Comparison of ENCODE assay signal across 1 cellular context in the genomic region with DNA sequence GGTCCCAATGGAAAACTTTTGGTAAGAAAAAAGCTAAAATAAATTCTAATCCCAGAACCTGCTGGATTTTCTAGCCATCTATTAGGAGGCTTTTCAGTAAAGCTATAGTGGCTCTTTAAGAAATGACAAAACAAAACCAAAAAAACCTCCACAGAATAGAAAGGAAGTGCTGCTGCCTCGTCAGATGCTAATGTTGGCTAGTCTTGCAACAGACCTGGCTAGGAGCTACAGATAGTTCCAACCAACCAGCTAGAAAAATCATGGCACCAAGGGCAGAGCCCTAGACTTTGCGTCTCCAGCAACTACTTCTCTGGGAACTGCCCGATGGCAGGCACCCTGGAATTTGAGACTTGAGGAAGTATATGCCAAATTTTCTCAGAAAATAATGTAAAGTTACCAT.
TF ChIP-seq lines count a peak whose summit lies in the region.

No MANE protein-coding gene starts in this region.

TF ChIP-seq in GM23338, 12 proteins besides CTCF, POLR2A, EP300 and RAD21 (continued from another document):
- TF ChIP-seq EZH2phosphoT487 (IDR thresholded peaks at IDR 0.05; ENCODE audit: unreplicated experiment), result no peak
- TF ChIP-seq, protein P1, sequence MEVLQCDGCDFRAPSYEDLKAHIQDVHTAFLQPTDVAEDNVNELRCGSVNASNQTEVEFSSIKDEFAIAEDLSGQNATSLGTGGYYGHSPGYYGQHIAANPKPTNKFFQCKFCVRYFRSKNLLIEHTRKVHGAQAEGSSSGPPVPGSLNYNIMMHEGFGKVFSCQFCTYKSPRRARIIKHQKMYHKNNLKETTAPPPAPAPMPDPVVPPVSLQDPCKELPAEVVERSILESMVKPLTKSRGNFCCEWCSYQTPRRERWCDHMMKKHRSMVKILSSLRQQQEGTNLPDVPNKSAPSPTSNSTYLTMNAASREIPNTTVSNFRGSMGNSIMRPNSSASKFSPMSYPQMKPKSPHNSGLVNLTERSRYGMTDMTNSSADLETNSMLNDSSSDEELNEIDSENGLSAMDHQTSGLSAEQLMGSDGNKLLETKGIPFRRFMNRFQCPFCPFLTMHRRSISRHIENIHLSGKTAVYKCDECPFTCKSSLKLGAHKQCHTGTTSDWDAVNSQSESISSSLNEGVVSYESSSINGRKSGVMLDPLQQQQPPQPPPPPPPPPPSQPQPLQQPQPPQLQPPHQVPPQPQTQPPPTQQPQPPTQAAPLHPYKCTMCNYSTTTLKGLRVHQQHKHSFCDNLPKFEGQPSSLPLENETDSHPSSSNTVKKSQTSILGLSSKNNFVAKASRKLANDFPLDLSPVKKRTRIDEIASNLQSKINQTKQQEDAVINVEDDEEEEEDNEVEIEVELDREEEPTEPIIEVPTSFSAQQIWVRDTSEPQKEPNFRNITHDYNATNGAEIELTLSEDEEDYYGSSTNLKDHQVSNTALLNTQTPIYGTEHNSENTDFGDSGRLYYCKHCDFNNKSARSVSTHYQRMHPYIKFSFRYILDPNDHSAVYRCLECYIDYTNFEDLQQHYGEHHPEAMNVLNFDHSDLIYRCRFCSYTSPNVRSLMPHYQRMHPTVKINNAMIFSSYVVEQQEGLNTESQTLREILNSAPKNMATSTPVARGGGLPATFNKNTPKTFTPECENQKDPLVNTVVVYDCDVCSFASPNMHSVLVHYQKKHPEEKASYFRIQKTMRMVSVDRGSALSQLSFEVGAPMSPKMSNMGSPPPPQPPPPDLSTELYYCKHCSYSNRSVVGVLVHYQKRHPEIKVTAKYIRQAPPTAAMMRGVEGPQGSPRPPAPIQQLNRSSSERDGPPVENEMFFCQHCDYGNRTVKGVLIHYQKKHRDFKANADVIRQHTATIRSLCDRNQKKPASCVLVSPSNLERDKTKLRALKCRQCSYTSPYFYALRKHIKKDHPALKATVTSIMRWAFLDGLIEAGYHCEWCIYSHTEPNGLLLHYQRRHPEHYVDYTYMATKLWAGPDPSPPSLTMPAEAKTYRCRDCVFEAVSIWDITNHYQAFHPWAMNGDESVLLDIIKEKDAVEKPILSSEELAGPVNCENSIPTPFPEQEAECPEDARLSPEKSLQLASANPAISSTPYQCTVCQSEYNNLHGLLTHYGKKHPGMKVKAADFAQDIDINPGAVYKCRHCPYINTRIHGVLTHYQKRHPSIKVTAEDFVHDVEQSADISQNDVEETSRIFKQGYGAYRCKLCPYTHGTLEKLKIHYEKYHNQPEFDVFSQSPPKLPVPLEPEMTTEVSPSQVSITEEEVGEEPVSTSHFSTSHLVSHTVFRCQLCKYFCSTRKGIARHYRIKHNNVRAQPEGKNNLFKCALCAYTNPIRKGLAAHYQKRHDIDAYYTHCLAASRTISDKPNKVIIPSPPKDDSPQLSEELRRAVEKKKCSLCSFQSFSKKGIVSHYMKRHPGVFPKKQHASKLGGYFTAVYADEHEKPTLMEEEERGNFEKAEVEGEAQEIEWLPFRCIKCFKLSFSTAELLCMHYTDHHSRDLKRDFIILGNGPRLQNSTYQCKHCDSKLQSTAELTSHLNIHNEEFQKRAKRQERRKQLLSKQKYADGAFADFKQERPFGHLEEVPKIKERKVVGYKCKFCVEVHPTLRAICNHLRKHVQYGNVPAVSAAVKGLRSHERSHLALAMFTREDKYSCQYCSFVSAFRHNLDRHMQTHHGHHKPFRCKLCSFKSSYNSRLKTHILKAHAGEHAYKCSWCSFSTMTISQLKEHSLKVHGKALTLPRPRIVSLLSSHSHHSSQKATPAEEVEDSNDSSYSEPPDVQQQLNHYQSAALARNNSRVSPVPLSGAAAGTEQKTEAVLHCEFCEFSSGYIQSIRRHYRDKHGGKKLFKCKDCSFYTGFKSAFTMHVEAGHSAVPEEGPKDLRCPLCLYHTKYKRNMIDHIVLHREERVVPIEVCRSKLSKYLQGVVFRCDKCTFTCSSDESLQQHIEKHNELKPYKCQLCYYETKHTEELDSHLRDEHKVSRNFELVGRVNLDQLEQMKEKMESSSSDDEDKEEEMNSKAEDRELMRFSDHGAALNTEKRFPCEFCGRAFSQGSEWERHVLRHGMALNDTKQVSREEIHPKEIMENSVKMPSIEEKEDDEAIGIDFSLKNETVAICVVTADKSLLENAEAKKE (CRISPR knock-in tag; IDR thresholded peaks at IDR 0.05), result no peak
